13 cellular contexts compared by ENCODE assay signal in the genomic region with DNA sequence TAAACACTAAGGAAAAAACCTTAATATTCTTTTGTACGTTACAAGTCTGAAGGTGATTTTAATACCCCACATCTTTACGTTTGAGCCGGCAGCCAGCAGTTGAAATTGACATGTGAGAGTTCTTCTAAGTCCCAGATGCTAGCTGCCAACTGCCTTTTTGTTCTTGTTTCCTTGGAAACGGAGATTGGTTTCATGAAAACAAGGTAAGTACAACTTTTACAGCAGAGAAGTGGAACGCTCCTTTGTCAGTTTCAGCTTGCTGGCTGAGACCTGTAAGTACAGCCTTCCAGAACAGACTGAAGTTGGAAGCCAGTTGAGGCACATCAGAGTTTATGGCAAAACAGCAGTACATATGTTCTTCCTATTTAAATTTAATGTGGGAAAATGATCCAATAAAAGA.
DNase-seq lines count a peak whose midpoint lies in the region; ATAC-seq, FAIRE-seq and TF ChIP-seq lines count a peak whose summit lies in the region.
"Had no signal": no experiment of that assay in that cellular context is flagged by ENCODE, and none has a peak within 500 bp of the region (broad histone marks: within the 10 kb centered on the region; RNA-seq: fewer than 3 reads in every experiment).

No MANE protein-coding gene starts in this region.

- no peak overlapping the region for H3K4ac ChIP-seq in neuronal stem cell (ENCODE audit: low read length)

- no peak overlapping the region for H3K4me3 ChIP-seq in HAP-1
- H3K4me3 ChIP-seq in endodermal cell (ENCODE audit: low read length), result no peak overlapping the region
- no peak overlapping the region for H3K4me3 ChIP-seq in neuronal stem cell (ENCODE audit: low read length in 2 of 2)
- H3K4me3 ChIP-seq in psoas muscle, result no peak overlapping the region
- H3K4me3 ChIP-seq: Peyer's patch had no signal

- H3K9ac ChIP-seq in endodermal cell (ENCODE audit: extremely low read depth, low read length, poor library complexity, severe bottlenecking) (no peak overlapping the region), neuronal stem cell (ENCODE audit: low read depth, low read length, poor library complexity) (no peak overlapping the region)

- H3K23ac ChIP-seq in neuronal stem cell (ENCODE audit: low read depth, low read length, poor library complexity), result no peak overlapping the region

- in situ Hi-C loops in HAP-1 (cut with MboI; ENCODE audit: low sequenced_read_pairs), result no loop called here

- H4K8ac ChIP-seq in neuronal stem cell (ENCODE audit: low read depth, low read length), result no peak overlapping the region

- no peak overlapping the region for H3K4me2 ChIP-seq in neuronal stem cell (ENCODE audit: insufficient read depth, low read length, poor library complexity, severe bottlenecking)

- H2BK12ac ChIP-seq in neuronal stem cell (ENCODE audit: low read length), result no peak overlapping the region

- no peak overlapping the region for H3K18ac ChIP-seq in neuronal stem cell (ENCODE audit: low read length)

- no peak overlapping the region for H2BK5ac ChIP-seq in neuronal stem cell (ENCODE audit: low read length)

- 74 to 84% methylated on average over 5 of the region's 5 CpGs for WGBS in endodermal cell (ENCODE audit: insufficient coverage in 1 of 2, insufficient read length in 1 of 2), 2 experiments
- no CpG with 5 or more reads among the region's 5 CpGs for WGBS in neuronal stem cell (ENCODE audit: extremely low coverage in 2 of 2, insufficient read length in 2 of 2, insufficient replicate concordance in 1 of 2), 2 donors
- 25 to 26% (median 26%) methylated on average over 5 of the region's 5 CpGs for WGBS in psoas muscle, 3 donors

- no peak overlapping the region for H2BK15ac ChIP-seq in neuronal stem cell (ENCODE audit: low read length)

- no peak overlapping the region for H2AK5ac ChIP-seq in neuronal stem cell (ENCODE audit: low read depth, low read length)

- FAIRE-seq in frontal cortex (lab: Jason Lieb, UNC), result no peak
- FAIRE-seq: GM18507 had no signal

- ATAC-seq in psoas muscle (no peak), HG03521 (IDR thresholded peaks at IDR 0.05; ENCODE audit: unreplicated experiment) (no peak)
- ATAC-seq: stimulated activated memory B cell treated with anti-CD40 and anti-IgM and Interleukin-4, amounts not matched to agents 10 μg/mL and 1 μg/mL and 100 μg/mL, for 72 hours had no signal

- intact Hi-C loops in psoas muscle (cut with DNase I), result no loop called here

- H2AFZ ChIP-seq in neuronal stem cell (ENCODE audit: low read length), result peak overlapping the region; percentile 0

- no peaks in the 10 kb centered on the region for H3K36me3 ChIP-seq in HAP-1 (replicated peaks)
- no peaks in the 10 kb centered on the region for H3K36me3 ChIP-seq in endodermal cell (ENCODE audit: control insufficient read depth, insufficient read depth, low read length)
- H3K36me3 ChIP-seq in neuronal stem cell (replicated peaks in 1 of 2; ENCODE audit: control insufficient read depth in 2 of 2, insufficient read depth in 2 of 2, low read length in 2 of 2), result no peaks in the 10 kb centered on the region
- no peaks in the 10 kb centered on the region for H3K36me3 ChIP-seq in psoas muscle (ENCODE audit: insufficient read depth in 1 of 2, low read depth in 1 of 2)
- H3K36me3 ChIP-seq: Peyer's patch had no signal

- H3K27me3 ChIP-seq in HAP-1 (ENCODE audit: low read depth), result no peaks in the 10 kb centered on the region
- H3K27me3 ChIP-seq in endodermal cell (ENCODE audit: control insufficient read depth, insufficient read depth, low read length, poor library complexity, severe bottlenecking), result no peaks in the 10 kb centered on the region
- H3K27me3 ChIP-seq in neuronal stem cell (ENCODE audit: control insufficient read depth in 3 of 3, insufficient read depth in 3 of 3, low read depth in 1 of 3, low read length in 3 of 3), result no peaks in the 10 kb centered on the region
- no peaks in the 10 kb centered on the region for H3K27me3 ChIP-seq in psoas muscle (ENCODE audit: insufficient read depth in 3 of 3, low read length in 2 of 3)
- H3K27me3 ChIP-seq: Peyer's patch had no signal

- H3K9me3 Mint-ChIP-seq in endodermal cell, result no peaks in the 10 kb centered on the region

- H3K4me1 ChIP-seq in HAP-1 (no peaks in the 10 kb centered on the region), endodermal cell (ENCODE audit: control insufficient read depth, insufficient read depth, low read length) (no peaks in the 10 kb centered on the region), neuronal stem cell (ENCODE audit: control insufficient read depth in 2 of 2, insufficient read depth in 1 of 2, low read depth in 1 of 2, low read length in 2 of 2) (peaks cover 0 to 12% of the 10 kb centered on the region in 2 donors), psoas muscle (no peaks in the 10 kb centered on the region)
- H3K4me1 ChIP-seq: Peyer's patch had no signal

- peak; percentile 30 for TF ChIP-seq CTCF in endodermal cell (conservative IDR thresholded peaks at IDR 0.05)
- TF ChIP-seq CTCF in psoas muscle (IDR thresholded peaks at IDR 0.05), result no peak

- H3K9me3 ChIP-seq in HAP-1 (no peaks in the 10 kb centered on the region), endodermal cell (ENCODE audit: control insufficient read depth, low read length) (no peaks in the 10 kb centered on the region), neuronal stem cell (replicated peaks in 1 of 2; ENCODE audit: control insufficient read depth in 2 of 2, insufficient read depth in 1 of 2, low read depth in 1 of 2, low read length in 2 of 2) (no peaks in the 10 kb centered on the region), psoas muscle (no peaks in the 10 kb centered on the region)
- H3K9me3 ChIP-seq: Peyer's patch had no signal

- H3K14ac ChIP-seq in neuronal stem cell (ENCODE audit: low read length), result no peak overlapping the region

- H3K27ac Mint-ChIP-seq in endodermal cell, result no peak overlapping the region
- H3K27ac Mint-ChIP-seq: stimulated activated memory B cell treated with anti-CD40 and anti-IgM and Interleukin-4, amounts not matched to agents 10 μg/mL and 1 μg/mL and 100 μg/mL, for 72 hours had no signal

- H3K27ac ChIP-seq in endodermal cell (ENCODE audit: low read depth, low read length) (no peak overlapping the region), neuronal stem cell (replicated peaks; ENCODE audit: low read length) (no peak overlapping the region), psoas muscle (no peak overlapping the region)
- H3K27ac ChIP-seq: Peyer's patch had no signal

- no peak overlapping the region for H3K4me3 Mint-ChIP-seq in endodermal cell
- H3K4me3 Mint-ChIP-seq: stimulated activated memory B cell treated with anti-CD40 and anti-IgM and Interleukin-4, amounts not matched to agents 10 μg/mL and 1 μg/mL and 100 μg/mL, for 72 hours had no signal

- H3K27me3 Mint-ChIP-seq in endodermal cell (ENCODE audit: insufficient read depth), result no peaks in the 10 kb centered on the region
- H3K27me3 Mint-ChIP-seq: stimulated activated memory B cell treated with anti-CD40 and anti-IgM and Interleukin-4, amounts not matched to agents 10 μg/mL and 1 μg/mL and 100 μg/mL, for 72 hours had no signal

- no peak overlapping the region for H2BK120ac ChIP-seq in neuronal stem cell (ENCODE audit: low read depth, low read length)

- H3K36me3 Mint-ChIP-seq in endodermal cell (ENCODE audit: low read depth), result no peaks in the 10 kb centered on the region
- H3K36me3 Mint-ChIP-seq: stimulated activated memory B cell treated with anti-CD40 and anti-IgM and Interleukin-4, amounts not matched to agents 10 μg/mL and 1 μg/mL and 100 μg/mL, for 72 hours had no signal

- H3K79me1 ChIP-seq in neuronal stem cell (ENCODE audit: low read depth, low read length), result no peaks in the 10 kb centered on the region

- H3K4me1 Mint-ChIP-seq in endodermal cell, result no peaks in the 10 kb centered on the region
- H3K4me1 Mint-ChIP-seq: stimulated activated memory B cell treated with anti-CD40 and anti-IgM and Interleukin-4, amounts not matched to agents 10 μg/mL and 1 μg/mL and 100 μg/mL, for 72 hours had no signal

- DNase-seq in HAP-1 (ENCODE audit: low spot score in 2 of 2) (peak; percentile 32 to 42), NCI-H345 treated with DMSO at 0.1 percent for 48 hours (lab: John Stamatoyannopoulos, UW; ENCODE audit: unreplicated experiment) (peak; percentile 53), endodermal cell (peak; percentile 49), neuronal stem cell (ENCODE audit: low spot score) (peak; percentile 79), psoas muscle (no peak), dedifferentiated amniotic fluid mesenchymal stem cell (ENCODE audit: extremely low spot score) (no peak), frontal cortex (ENCODE audit: low spot score in 2 of 2) (no peak)
- DNase-seq: central memory CD4-positive, alpha-beta T cell; KBM-7; Peyer's patch had no signal

- no peak overlapping the region for H4K91ac ChIP-seq in neuronal stem cell (ENCODE audit: low read depth, low read length, poor library complexity)

Comparison
In these comparisons a context has a peak if more than half of its experiments do, and no peak if none do; other contexts are left out.
1. DNase-seq: peak in HAP-1 (2 of 2), NCI-H345 treated with DMSO at 0.1 percent for 48 hours (single experiment), endodermal cell (single experiment) and neuronal stem cell (single experiment); none in psoas muscle (0 of 2), dedifferentiated amniotic fluid mesenchymal stem cell (single experiment) and frontal cortex (0 of 2).